ENCODE assay signal across 8 cellular contexts in genomic region chr5:174793684-174794328, GRCh38.
A peak's percentile ranks its signal among the peaks of the same experiment; 100 is the strongest.
DNase-seq lines count a peak whose midpoint lies in the region; ATAC-seq and TF ChIP-seq lines count a peak whose summit lies in the region.

No MANE protein-coding gene starts in this region.

- no peak for TF ChIP-seq POLR2A in suprapubic skin (IDR thresholded peaks at IDR 0.05)

- H3K4me3 ChIP-seq in fibroblast of mammary gland (ENCODE audit: control insufficient read depth, low read depth, low read length) (no peak overlapping the region), suprapubic skin (no peak overlapping the region)

- H3K27ac ChIP-seq in suprapubic skin = no peak overlapping the region

- H3K9me3 ChIP-seq in suprapubic skin = no peaks in the 10 kb centered on the region

- peak; percentile 78 for ATAC-seq in HG02884 (IDR thresholded peaks at IDR 0.05; ENCODE audit: unreplicated experiment)
- peak; percentile 52 to 72 for ATAC-seq in activated T-cell treated with anti-CD3 and anti-CD28 coated beads, Interleukin-2, amount 50 U/mL, for 4 hours

- H3K27ac Mint-ChIP-seq in nephron progenitor cell = no peak overlapping the region

- TF ChIP-seq CTCF in fibroblast of mammary gland (conservative IDR thresholded peaks at IDR 0.05; ENCODE audit: control insufficient read depth, insufficient read depth, low read depth, low read length) (peak; percentile 61), nephron progenitor cell (IDR thresholded peaks at IDR 0.05) (peak; percentile 88), suprapubic skin (IDR thresholded peaks at IDR 0.05) (peak; percentile 47 to 94)

- peaks cover 3% of the 10 kb centered on the region for H3K4me1 ChIP-seq in suprapubic skin

- 2% methylated on average over 14 of the region's 31 CpGs for whole genome bisulfite sequencing in suprapubic skin

- no peaks in the 10 kb centered on the region for H3K9me3 Mint-ChIP-seq in activated T-cell treated with anti-CD3 and anti-CD28 coated beads, Interleukin-2, amount 50 U/mL, for 4 hours
- no peaks in the 10 kb centered on the region for H3K9me3 Mint-ChIP-seq in nephron progenitor cell

- no peak overlapping the region for H3K4me3 Mint-ChIP-seq in activated T-cell treated with anti-CD3 and anti-CD28 coated beads, Interleukin-2, amount 50 U/mL, for 4 hours
- H3K4me3 Mint-ChIP-seq in nephron progenitor cell = no peak overlapping the region

- DNase-seq in NCI-H2107 (lab: John Stamatoyannopoulos, UW) = peak; percentile 1
- no peak for DNase-seq in NCI-H2107 treated with DMSO at 0.1 percent for 48 hours (lab: John Stamatoyannopoulos, UW; ENCODE audit: unreplicated experiment)
- peak; percentile 17 for DNase-seq in NOMO-1 treated with DMSO at 0.1 percent for 48 hours (lab: John Stamatoyannopoulos, UW; ENCODE audit: unreplicated experiment)
- peak; percentile 7 for DNase-seq in activated T-cell treated with anti-CD3 and anti-CD28 coated beads, Interleukin-2, amount 50 U/mL, for 4 hours
- DNase-seq in fibroblast of mammary gland (ENCODE audit: low read depth) = peak; percentile 59
- DNase-seq in nephron progenitor cell = peak; percentile 85
- peak in 1 of 2 donors; percentile 67 for DNase-seq in suprapubic skin (ENCODE audit: low spot score in 2 of 2)

- H3K36me3 ChIP-seq in suprapubic skin = no peaks in the 10 kb centered on the region

- H3K4me1 Mint-ChIP-seq in activated T-cell treated with anti-CD3 and anti-CD28 coated beads, Interleukin-2, amount 50 U/mL, for 4 hours (ENCODE audit: low read depth) = peaks cover 6% of the 10 kb centered on the region
- peaks cover 45% of the 10 kb centered on the region for H3K4me1 Mint-ChIP-seq in nephron progenitor cell

- TF ChIP-seq EP300 in suprapubic skin (IDR thresholded peaks at IDR 0.05) = no peak

- no peaks in the 10 kb centered on the region for H3K36me3 Mint-ChIP-seq in activated T-cell treated with anti-CD3 and anti-CD28 coated beads, Interleukin-2, amount 50 U/mL, for 4 hours (ENCODE audit: insufficient read depth)
- no peaks in the 10 kb centered on the region for H3K36me3 Mint-ChIP-seq in nephron progenitor cell (ENCODE audit: low read depth)

- H3K27me3 Mint-ChIP-seq in activated T-cell treated with anti-CD3 and anti-CD28 coated beads, Interleukin-2, amount 50 U/mL, for 4 hours (ENCODE audit: low read depth) = peaks cover 44% of the 10 kb centered on the region
- peaks cover 26% of the 10 kb centered on the region for H3K27me3 Mint-ChIP-seq in nephron progenitor cell (ENCODE audit: low read depth, poor library complexity)

- peaks cover 48% of the 10 kb centered on the region for H3K27me3 ChIP-seq in suprapubic skin
